8 cellular contexts compared by ENCODE assay signal in genomic region chr17:58337600-58338453, GRCh38. TPM values are rescaled to one million over a fixed set of nuclear protein-coding genes. Genes with fewer than 3 reads are reported as not detected.
DNase-seq lines count a peak whose midpoint lies in the region; ATAC-seq and TF ChIP-seq lines count a peak whose summit lies in the region.

No MANE protein-coding gene starts in this region.

- peak; percentile 89 to 96 (median 91) for DNase-seq in CD4-positive, alpha-beta memory T cell
- DNase-seq in IMR-90 (peak; percentile 96), coronary artery (ENCODE audit: low spot score) (peak; percentile 82), mesenteric fat pad (ENCODE audit: low spot score) (no peak)
- peak; percentile 91 to 96 for DNase-seq in activated CD4-positive, alpha-beta T cell treated with anti-CD3 and anti-CD28 coated beads for 4 hours
- DNase-seq in stimulated activated CD8-positive, alpha-beta memory T cell treated with anti-CD3 and anti-CD28 coated beads, Interleukin-4, amount 100 ng/mL, for 24 hours (ENCODE audit: low read depth): peak; percentile 92

- H3K27ac ChIP-seq in CD4-positive, alpha-beta memory T cell (ENCODE audit: low read depth, low read length): peak overlapping the region; percentile 97
- H3K27ac ChIP-seq in IMR-90 (ENCODE audit: insufficient read depth, low read length) (peak overlapping the region; percentile 98), coronary artery (peak overlapping the region; percentile 5 to 80), mesodermal cell (ENCODE audit: low read depth, low read length, severe bottlenecking) (peak overlapping the region; percentile 85)

- peaks cover 4 to 31% of the 10 kb centered on the region in 2 donors for H3K36me3 Mint-ChIP-seq in CD4-positive, alpha-beta memory T cell

- in situ Hi-C loops in IMR-90 (cut with MboI; ENCODE audit: low sequenced_read_pairs): loop anchor here (25.0 kb wide), 1 partner anchor 476 kb away; the partner anchor contains the start of gene MRPS23

- peak overlapping the region; percentile 96 for H3K23ac ChIP-seq in IMR-90 (ENCODE audit: low read depth, low read length)

- H3K4me3 Mint-ChIP-seq in CD4-positive, alpha-beta memory T cell: peak overlapping the region; percentile 88 to 99 (median 98)

- H2AK5ac ChIP-seq in IMR-90 (ENCODE audit: low read depth, low read length): peak overlapping the region; percentile 100

- H3K4me2 ChIP-seq in IMR-90 (ENCODE audit: low read depth, low read length): peak overlapping the region; percentile 67

- POLR2A ChIA-PET in CD4-positive, alpha-beta memory T cell (lab: Charles Lee; ENCODE audit: partially characterized antibody): interaction anchor here (0.6 to 34.1 kb wide), 14 partner anchors 6 to 488 kb away, joined by 3 to 3924 read pairs (median 4); partner anchors contain the start of genes HSF5, MRPS23, RNF43 and SRSF1
- POLR2A ChIA-PET in IMR-90 (lab: Charles Lee; ENCODE audit: unreplicated experiment): interaction anchor here (0.6 to 2.1 kb wide), 2 partner anchors 14 to 681 kb away, joined by 7 to 13 read pairs; partner anchors contain the start of gene SUPT4H1

- no peaks in the 10 kb centered on the region for H3K9me3 Mint-ChIP-seq in CD4-positive, alpha-beta memory T cell

- intact Hi-C loops in CD4-positive, alpha-beta memory T cell (cut with micrococcal nuclease): loop anchor here (1.0 to 10.0 kb wide), 4 partner anchors 9 to 1083 kb away; partner anchors contain the start of genes MSI2 and SRSF1
- intact Hi-C loops in IMR-90 (cut with micrococcal nuclease): no loop called here

- 0 out of 2 replicates have a peak, but pooled peaks have one; percentile 7 for TF ChIP-seq CTCF in IMR-90 (conservative IDR thresholded peaks at IDR 0.05; ENCODE audit: low read depth, low read length)
- no peak for TF ChIP-seq CTCF in coronary artery (IDR thresholded peaks at IDR 0.05)

- dilution Hi-C loops in IMR-90 (cut with HindIII; ENCODE audit: low sequenced_read_pairs, unreplicated experiment): no loop called here

- H3K36me3 ChIP-seq in CD4-positive, alpha-beta memory T cell (ENCODE audit: insufficient read depth, low read length): no peaks in the 10 kb centered on the region
- no peaks in the 10 kb centered on the region for H3K36me3 ChIP-seq in IMR-90 (ENCODE audit: control insufficient read depth, insufficient read depth, low read length)
- H3K36me3 ChIP-seq in mesodermal cell (ENCODE audit: control insufficient read depth, insufficient read depth, low read length): no peaks in the 10 kb centered on the region

- peak overlapping the region; percentile 100 for H2BK15ac ChIP-seq in IMR-90 (ENCODE audit: low read depth, low read length)

- peaks cover 41 to 98% (median 64%) of the 10 kb centered on the region in 4 donors for H3K4me1 Mint-ChIP-seq in CD4-positive, alpha-beta memory T cell

- peaks cover 89% of the 10 kb centered on the region for H3K4me1 ChIP-seq in CD4-positive, alpha-beta memory T cell (ENCODE audit: insufficient read depth, low read length)
- H3K4me1 ChIP-seq in IMR-90 (ENCODE audit: control insufficient read depth, insufficient read depth, low read length) (peaks cover 38% of the 10 kb centered on the region), mesodermal cell (ENCODE audit: control insufficient read depth, insufficient read depth, low read length, poor library complexity, severe bottlenecking) (peaks cover 55% of the 10 kb centered on the region)

- H3K56ac ChIP-seq in IMR-90 (ENCODE audit: extremely low read depth, insufficient read depth, low read length): peak overlapping the region; percentile 92

- peak overlapping the region; percentile 98 for H2BK120ac ChIP-seq in IMR-90 (ENCODE audit: low read depth, low read length)

- peak; percentile 18; the same call in 1 of the 2 replicates for TF ChIP-seq RAD21 in IMR-90 (IDR thresholded peaks at IDR 0.05; ENCODE audit: low read length)

- no peaks in the 10 kb centered on the region for H3K27me3 ChIP-seq in CD4-positive, alpha-beta memory T cell (ENCODE audit: insufficient read depth, low read length)
- no peaks in the 10 kb centered on the region for H3K27me3 ChIP-seq in IMR-90 (ENCODE audit: control insufficient read depth, insufficient read depth, low read length)

- CTCF ChIA-PET in CD4-positive, alpha-beta memory T cell (lab: Charles Lee; ENCODE audit: partially characterized antibody): interaction anchor here (1.0 to 13.8 kb wide), 6 partner anchors 7 to 80 kb away, joined by 3 to 510 read pairs (median 32); partner anchors contain the start of genes RNF43, SUPT4H1 and TSPOAP1
- CTCF ChIA-PET in IMR-90 (lab: Yijun Ruan, JAX): interaction anchor here (1.2 to 1.9 kb wide), 2 partner anchors 9 to 15 kb away, joined by 4 to 6 read pairs; no protein-coding TSS in a partner anchor

- H2BK20ac ChIP-seq in IMR-90 (ENCODE audit: low read depth, low read length): peak overlapping the region; percentile 94

- peak overlapping the region; percentile 100 for H4K5ac ChIP-seq in IMR-90 (ENCODE audit: low read depth, low read length)

- BruUV-seq in IMR-90 (replicated peaks; lab: Mats Ljungman, UMichigan): no TSS peak

- peak overlapping the region; percentile 99 to 100 for H4K8ac ChIP-seq in IMR-90 (ENCODE audit: low read depth in 2 of 2, low read length in 2 of 2)

- H3K18ac ChIP-seq in IMR-90 (ENCODE audit: low read depth, low read length): peak overlapping the region; percentile 99

- no peak; the same call in 1 of the 2 replicates for TF ChIP-seq POLR2A in IMR-90 (IDR thresholded peaks at IDR 0.05; ENCODE audit: low read depth, low read length)

- peak overlapping the region; percentile 94 to 99 (median 97) for H3K27ac Mint-ChIP-seq in CD4-positive, alpha-beta memory T cell

- H4K20me1 ChIP-seq in IMR-90 (ENCODE audit: insufficient read depth, low read length): no peaks in the 10 kb centered on the region

- peak overlapping the region; percentile 99 for H3K14ac ChIP-seq in IMR-90 (replicated peaks; ENCODE audit: low read depth, low read length)

- peaks cover 34% of the 10 kb centered on the region for H3K9me1 ChIP-seq in IMR-90 (ENCODE audit: insufficient read depth, low read length)

- ATAC-seq in GM21526 (IDR thresholded peaks at IDR 0.05; ENCODE audit: low FRiP score, unreplicated experiment) (peak; percentile 48), IMR-90 (ENCODE audit: low read depth) (peak; percentile 91)

- H4K91ac ChIP-seq in IMR-90 (ENCODE audit: insufficient read depth, low read depth, low read length): peak overlapping the region; percentile 99

- peaks cover 12 to 24% of the 10 kb centered on the region in 2 experiments for H3K79me1 ChIP-seq in IMR-90 (ENCODE audit: low read depth in 1 of 2, low read length in 2 of 2)

- H3K4me3 ChIP-seq in CD4-positive, alpha-beta memory T cell (ENCODE audit: low read length in 2 of 2): peak overlapping the region; percentile 99
- no peak overlapping the region for H3K4me3 ChIP-seq in IMR-90 (ENCODE audit: insufficient read depth, low read depth, low read length)
- peak overlapping the region; percentile 50 for H3K4me3 ChIP-seq in coronary artery
- H3K4me3 ChIP-seq in mesodermal cell (ENCODE audit: extremely low read depth, insufficient read depth, low read length, poor library complexity, severe bottlenecking): no peak overlapping the region

- H3K9ac ChIP-seq in IMR-90 (ENCODE audit: low read depth, low read length): peak overlapping the region; percentile 91

- no peaks in the 10 kb centered on the region for H3K27me3 Mint-ChIP-seq in CD4-positive, alpha-beta memory T cell

- no peaks in the 10 kb centered on the region for H3K9me3 ChIP-seq in CD4-positive, alpha-beta memory T cell (ENCODE audit: control insufficient read depth in 1 of 2, low read length in 2 of 2)
- H3K9me3 ChIP-seq in IMR-90 (ENCODE audit: control insufficient read depth, insufficient read depth, low read length) (no peaks in the 10 kb centered on the region), mesodermal cell (ENCODE audit: control insufficient read depth, low read length) (no peaks in the 10 kb centered on the region)

- WGBS in IMR-90 (ENCODE audit: extremely low coverage in 2 of 2, insufficient read length in 1 of 2), 2 experiments: 0% methylated on average over 5 of the region's 23 CpGs; no CpG with 5 or more reads in 1 of the 2 experiments
- 49 to 59% methylated on average over 14 to 20 of the region's 23 CpGs for WGBS in mesodermal cell (ENCODE audit: insufficient coverage in 2 of 2), 2 experiments

- H2AK9ac ChIP-seq in IMR-90 (replicated peaks; ENCODE audit: low read depth, low read length, poor library complexity): peak overlapping the region; percentile 98

- peak overlapping the region; percentile 100 for H3K4ac ChIP-seq in IMR-90 (ENCODE audit: low read depth, low read length)

- H2AFZ ChIP-seq in IMR-90 (replicated peaks; ENCODE audit: low read length, poor library complexity): peak overlapping the region; percentile 90

- peak overlapping the region; percentile 97 for H2BK5ac ChIP-seq in IMR-90 (ENCODE audit: low read depth, low read length, poor library complexity, severe bottlenecking)

TF ChIP-seq in IMR-90, 13 proteins besides CTCF, POLR2A, EP300 and RAD21 (continues in another document):
- peak; percentile 52 for TF ChIP-seq RCOR1 (IDR thresholded peaks at IDR 0.05; ENCODE audit: insufficient replicate concordance, low read length)
- TF ChIP-seq NFE2L2 (IDR thresholded peaks at IDR 0.05; ENCODE audit: low read depth, low read length): no peak

RNA-seq across cellular contexts. Expression of gene TSPOAP1, which starts 9.2 kb away (rescaled TPM):
- total RNA-seq in CD4-positive, alpha-beta memory T cell: 10 to 100 TPM; 15.8 to 19.1 TPM
- under 1 TPM in 1 of 2 donors, not detected in 1; 0.80 TPM for polyA plus RNA-seq in CD4-positive, alpha-beta memory T cell
- total RNA-seq in IMR-90 (2012; rRNA removed) (0.56 and 0.90 TPM in 2 replicates), mesenteric fat pad (1.3 TPM)
- polyA plus RNA-seq in IMR-90 (2012; rRNA removed): 1.2 and 1.6 TPM in 2 replicates
- polyA plus RNA-seq in IMR-90 (2012; cell fraction: cytosol; rRNA removed): 0.18 and 0.74 TPM in 2 replicates
- 9.6 and 10.6 TPM in 2 replicates for polyA plus RNA-seq in IMR-90 (2012; cell fraction: nucleus; rRNA removed; ENCODE audit: low replicate concordance)
- 13.3 TPM for polyA plus RNA-seq in mesodermal cell (2013, experiment 1 of 2)
- polyA plus RNA-seq in mesodermal cell (2013, experiment 2 of 2): 9.2 TPM

RNA-seq across cellular contexts. Expression of gene SUPT4H1, which starts 14.2 kb away (rescaled TPM):
- total RNA-seq in CD4-positive, alpha-beta memory T cell: 10 to 100 TPM; 61.4 to 75.2 TPM
- polyA plus RNA-seq in CD4-positive, alpha-beta memory T cell: 100 to 1,000 TPM in 1 of 2 donors, 10 to 100 TPM in 1; 94.4 to 120 TPM
- total RNA-seq in IMR-90 (2012; rRNA removed) (51.6 and 83.6 TPM in 2 replicates), mesenteric fat pad (61.9 TPM)
- 97.3 and 129 TPM in 2 replicates for polyA plus RNA-seq in IMR-90 (2012; rRNA removed)
- 64.1 and 109 TPM in 2 replicates for polyA plus RNA-seq in IMR-90 (2012; cell fraction: cytosol; rRNA removed)
- polyA plus RNA-seq in IMR-90 (2012; cell fraction: nucleus; rRNA removed; ENCODE audit: low replicate concordance): 30.0 and 85.6 TPM in 2 replicates
- polyA plus RNA-seq in mesodermal cell (2013, experiment 1 of 2): 107 TPM
- 91.4 TPM for polyA plus RNA-seq in mesodermal cell (2013, experiment 2 of 2)

RNA-seq across cellular contexts. Expression of gene MPO, which starts 57.1 kb away (rescaled TPM):
- total RNA-seq in CD4-positive, alpha-beta memory T cell: not detected
- polyA plus RNA-seq in CD4-positive, alpha-beta memory T cell: not detected
- total RNA-seq in IMR-90 (2012; rRNA removed) (not detected in 2 replicates), mesenteric fat pad (0.35 TPM)
- not detected in 2 replicates for polyA plus RNA-seq in IMR-90 (2012; rRNA removed)
- 0.03 TPM in 1 of 2 replicates, not detected in the other for polyA plus RNA-seq in IMR-90 (2012; cell fraction: cytosol; rRNA removed)
- 0.02 TPM in 1 of 2 replicates, not detected in the other for polyA plus RNA-seq in IMR-90 (2012; cell fraction: nucleus; rRNA removed; ENCODE audit: low replicate concordance)
- not detected for polyA plus RNA-seq in mesodermal cell (2013, experiment 1 of 2)
- not detected for polyA plus RNA-seq in mesodermal cell (2013, experiment 2 of 2)

Comparison
In these comparisons a context has a peak if more than half of its experiments do, and no peak if none do; other contexts are left out.
1. H3K27ac ChIP-seq: peak in every context shown above with its lines; median percentile 98 in IMR-90; 97 in CD4-positive, alpha-beta memory T cell; 85 in mesodermal cell; 42 in coronary artery.
2. H3K4me3 ChIP-seq: peak in CD4-positive, alpha-beta memory T cell (2 of 2) and coronary artery (single experiment); none in IMR-90 (single experiment) and mesodermal cell (single experiment).